2 cellular contexts compared by ENCODE assay signal in the genomic region with DNA sequence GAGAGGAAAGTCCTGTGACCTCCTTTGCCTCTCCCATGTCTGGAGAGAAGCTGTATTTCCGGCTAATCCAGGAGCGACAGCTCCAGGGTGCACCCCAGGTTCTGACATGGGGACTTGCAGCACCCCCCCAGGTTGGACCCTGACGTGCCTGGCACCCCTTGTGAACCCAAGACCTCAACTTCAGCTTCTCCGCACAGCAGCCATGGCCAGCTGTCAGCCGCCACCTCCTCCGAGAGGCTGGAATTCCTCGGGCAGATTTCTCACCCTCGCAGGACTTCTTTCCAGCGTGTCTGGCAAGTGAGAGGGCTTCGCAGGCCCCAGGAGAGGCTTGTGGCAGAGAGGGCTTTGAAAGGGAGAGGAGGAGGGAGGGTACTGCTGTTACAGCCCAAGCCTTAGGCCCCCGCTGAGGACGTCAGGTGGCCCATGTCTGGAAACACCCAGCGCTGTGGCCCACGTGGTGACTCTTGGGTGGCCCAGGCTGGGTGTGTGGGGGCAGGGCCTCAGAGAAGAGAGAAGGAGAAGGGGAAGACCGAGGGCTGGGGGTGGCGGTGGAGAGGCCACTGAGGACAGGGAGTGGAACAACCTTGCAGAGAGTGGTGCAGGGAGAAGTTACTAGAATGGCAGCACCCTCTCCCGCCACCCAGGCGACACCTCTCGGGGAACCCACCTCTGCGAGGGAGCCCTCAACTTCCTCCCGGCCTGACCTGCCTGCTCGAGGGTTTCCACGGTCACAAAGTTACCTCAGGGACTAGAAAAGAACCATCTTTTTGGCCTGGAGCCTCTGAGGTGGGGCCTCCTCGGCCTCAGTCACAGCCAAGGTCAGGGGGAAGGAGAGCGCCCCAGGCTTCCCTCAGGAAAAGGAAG.
TF ChIP-seq lines count a peak whose summit lies in the region.

No MANE protein-coding gene starts in this region.

TF ChIP-seq in GM23338, 12 proteins besides CTCF, POLR2A, EP300 and RAD21 (continued from another document):
- TF ChIP-seq EZH2phosphoT487 (IDR thresholded peaks at IDR 0.05; ENCODE audit: unreplicated experiment) (no peak), ZNF331 (CRISPR knock-in tag; IDR thresholded peaks at IDR 0.05; ENCODE audit: low read depth) (no peak), NANOG (IDR thresholded peaks at IDR 0.05; ENCODE audit: borderline replicate concordance) (no peak), EZH2 (IDR thresholded peaks at IDR 0.05; ENCODE audit: low read depth, unreplicated experiment) (no peak), CREB1 (CRISPR knock-in tag; IDR thresholded peaks at IDR 0.05; ENCODE audit: low read depth) (no peak)

TF ChIP-seq in GM12878, 131 proteins besides CTCF, POLR2A, EP300 and RAD21 (continued from another document):
- TF ChIP-seq, protein P1, sequence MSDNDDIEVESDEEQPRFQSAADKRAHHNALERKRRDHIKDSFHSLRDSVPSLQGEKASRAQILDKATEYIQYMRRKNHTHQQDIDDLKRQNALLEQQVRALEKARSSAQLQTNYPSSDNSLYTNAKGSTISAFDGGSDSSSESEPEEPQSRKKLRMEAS (IDR thresholded peaks at IDR 0.05; ENCODE audit: low read depth, low read length), result no peak
- TF ChIP-seq SMAD5 (IDR thresholded peaks at IDR 0.05; ENCODE audit: low read depth) (no peak), CHD2 (IDR thresholded peaks at IDR 0.05; ENCODE audit: borderline replicate concordance, low read depth, low read length) (0 out of 2 replicates have a peak, but pooled peaks have one; percentile 22), EED (IDR thresholded peaks at IDR 0.05; ENCODE audit: low read depth) (0 out of 2 replicates have a peak, but pooled peaks have one; percentile 17), ZNF384 (IDR thresholded peaks at IDR 0.05; ENCODE audit: borderline replicate concordance, low read depth, low read length) (no peak)
- TF ChIP-seq, protein P2, sequence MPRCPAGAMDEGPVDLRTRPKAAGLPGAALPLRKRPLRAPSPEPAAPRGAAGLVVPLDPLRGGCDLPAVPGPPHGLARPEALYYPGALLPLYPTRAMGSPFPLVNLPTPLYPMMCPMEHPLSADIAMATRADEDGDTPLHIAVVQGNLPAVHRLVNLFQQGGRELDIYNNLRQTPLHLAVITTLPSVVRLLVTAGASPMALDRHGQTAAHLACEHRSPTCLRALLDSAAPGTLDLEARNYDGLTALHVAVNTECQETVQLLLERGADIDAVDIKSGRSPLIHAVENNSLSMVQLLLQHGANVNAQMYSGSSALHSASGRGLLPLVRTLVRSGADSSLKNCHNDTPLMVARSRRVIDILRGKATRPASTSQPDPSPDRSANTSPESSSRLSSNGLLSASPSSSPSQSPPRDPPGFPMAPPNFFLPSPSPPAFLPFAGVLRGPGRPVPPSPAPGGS (IDR thresholded peaks at IDR 0.05; ENCODE audit: borderline replicate concordance, insufficient read depth, low read depth, low read length, poor library complexity, severe bottlenecking), result no peak
